In the genomic region with DNA sequence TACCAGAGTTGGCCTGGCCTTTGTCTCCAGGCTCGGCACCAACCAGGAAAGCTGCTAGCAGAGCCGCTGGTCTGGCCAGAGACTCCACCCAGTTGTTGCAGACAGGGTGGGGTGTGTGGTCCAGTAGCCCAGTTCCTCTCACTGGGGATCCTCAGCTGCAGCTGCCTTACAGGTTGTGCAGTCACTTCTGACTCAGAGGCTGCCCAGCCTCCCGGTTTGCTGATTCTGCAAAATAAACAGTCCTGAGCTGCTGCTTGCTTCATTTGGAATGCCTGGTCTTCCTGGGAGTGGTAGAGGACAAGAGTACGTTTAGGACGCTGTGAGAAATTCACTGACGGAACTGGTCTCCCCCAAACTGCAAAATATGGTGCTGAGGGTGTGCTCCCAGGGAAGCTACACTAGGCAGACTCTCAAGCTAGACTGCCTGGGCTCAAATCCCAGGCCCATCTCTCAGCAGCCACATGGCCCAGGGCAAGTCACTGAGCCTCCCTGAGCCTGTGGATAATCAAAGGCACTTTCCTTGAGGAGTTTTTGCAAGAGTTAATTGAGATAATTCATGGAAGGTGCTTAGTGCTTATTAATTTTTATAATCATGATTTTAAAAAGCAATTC, we compare ENCODE assay signal across 11 cellular contexts.
DNase-seq lines count a peak whose midpoint lies in the region; ATAC-seq and TF ChIP-seq lines count a peak whose summit lies in the region.
"Had no signal": no experiment of that assay in that cellular context is flagged by ENCODE, and none has a peak within 500 bp of the region (broad histone marks: within the 10 kb centered on the region; RNA-seq: fewer than 3 reads in every experiment).

No MANE protein-coding gene starts in this region.

- intact Hi-C loops in PC-3 (cut with micrococcal nuclease) (loop anchor here (2.0 kb wide), 1 partner anchor 86 kb away; no protein-coding TSS in a partner anchor), sigmoid colon (cut with DNase I) (no loop called here)

- no peaks in the 10 kb centered on the region for H3K27me3 ChIP-seq in H7 (ENCODE audit: control insufficient read depth, insufficient read depth, low read length)
- H3K27me3 ChIP-seq in PC-3 (ENCODE audit: low read length) = no peaks in the 10 kb centered on the region
- no peaks in the 10 kb centered on the region for H3K27me3 ChIP-seq in sigmoid colon

- H3K9ac ChIP-seq in PC-3 (ENCODE audit: low read length) = no peak overlapping the region

- ATAC-seq in PC-3 (peak; percentile 99), esophagus mucosa (peak; percentile 97), GM19463 (IDR thresholded peaks at IDR 0.05; ENCODE audit: unreplicated experiment) (no peak)
- ATAC-seq: stimulated activated naive CD8-positive, alpha-beta T cell treated with anti-CD3 and anti-CD28 coated beads, Interleukin-15, amount 100 ng/mL, for 72 hours had no signal

- H3K9me3 ChIP-seq in PC-3 (ENCODE audit: low read length) = no peaks in the 10 kb centered on the region
- no peaks in the 10 kb centered on the region for H3K9me3 ChIP-seq in sigmoid colon
- H3K9me3 ChIP-seq: lower lobe of right lung had no signal

- H3F3A ChIP-seq in PC-3 (ENCODE audit: low read length, unreplicated experiment) = no peaks in the 10 kb centered on the region

- no peak for TF ChIP-seq EP300 in sigmoid colon (IDR thresholded peaks at IDR 0.05)

- no peaks in the 10 kb centered on the region for H3K9me2 ChIP-seq in PC-3 (replicated peaks; ENCODE audit: low read length)

- H3K4me3 ChIP-seq in H7 (ENCODE audit: insufficient read depth, low read depth, low read length) (no peak overlapping the region), PC-3 (ENCODE audit: low read length) (peak overlapping the region; percentile 6; the same call in 1 of the 2 replicates), sigmoid colon (no peak overlapping the region)
- H3K4me3 ChIP-seq: lower lobe of right lung, skin epidermis had no signal

- POLR2A ChIA-PET in PC-3 (lab: Charles Lee; ENCODE audit: unreplicated experiment) = interaction anchor here (0.7 kb wide), 1 partner anchor 161 kb away, joined by 3 read pairs; no protein-coding TSS in a partner anchor

- no peak for TF ChIP-seq CTCF in PC-3 (conservative IDR thresholded peaks at IDR 0.05; ENCODE audit: low read depth, low read length)
- no peak for TF ChIP-seq CTCF in sigmoid colon (IDR thresholded peaks at IDR 0.05)

- H3K4me2 ChIP-seq in PC-3 (ENCODE audit: low read length) = peak overlapping the region; percentile 65

- DNase-seq in H7 (peak; percentile 56), PC-3 (peak; percentile 99), sigmoid colon (peak; percentile 69), UCSD-AML1 (lab: John Stamatoyannopoulos, UW; ENCODE audit: unreplicated experiment) (no peak), substantia nigra (lab: John Stamatoyannopoulos, UW) (no peak)
- no peak for DNase-seq in activated naive CD4-positive, alpha-beta T cell (lab: John Stamatoyannopoulos, UW)
- DNase-seq: lower lobe of right lung; stimulated activated naive CD8-positive, alpha-beta T cell treated with anti-CD3 and anti-CD28 coated beads, Interleukin-15, amount 100 ng/mL, for 72 hours had no signal

- no TSS peak for BruUV-seq in PC-3 (replicated peaks; lab: Mats Ljungman, UMichigan)

- TF ChIP-seq POLR2A in sigmoid colon (IDR thresholded peaks at IDR 0.05) = no peak

- WGBS in sigmoid colon, 2 donors = 17 to 33% methylated on average over 6 of the region's 6 CpGs

- CTCF ChIA-PET in PC-3 (lab: Charles Lee) = no interaction called here

- H3K4me1 ChIP-seq in PC-3 (ENCODE audit: insufficient read depth, low read length) = peaks cover 18% of the 10 kb centered on the region
- H3K4me1 ChIP-seq in sigmoid colon = no peaks in the 10 kb centered on the region
- H3K4me1 ChIP-seq: lower lobe of right lung had no signal

- peak overlapping the region; percentile 53 for H3K27ac ChIP-seq in PC-3 (ENCODE audit: low read length)
- H3K27ac ChIP-seq in sigmoid colon = peak overlapping the region in 1 of 4 donors; percentile 4
- no peak overlapping the region for H3K27ac ChIP-seq in substantia nigra (ENCODE audit: low read depth, low read length, poor library complexity, severe bottlenecking)
- H3K27ac ChIP-seq: lower lobe of right lung had no signal

- H4K20me1 ChIP-seq in PC-3 (ENCODE audit: low read length) = no peaks in the 10 kb centered on the region

- H3K79me2 ChIP-seq in PC-3 (ENCODE audit: low read length) = no peaks in the 10 kb centered on the region

- H3K36me3 ChIP-seq in H7 (replicated peaks; ENCODE audit: control insufficient read depth, insufficient read depth, low read length) (no peaks in the 10 kb centered on the region), PC-3 (ENCODE audit: low read depth, low read length) (no peaks in the 10 kb centered on the region), sigmoid colon (no peaks in the 10 kb centered on the region)
- H3K36me3 ChIP-seq: lower lobe of right lung had no signal

- H2AFZ ChIP-seq in PC-3 (ENCODE audit: low read length) = peak overlapping the region; percentile 64

Comparison
In these comparisons a context has a peak if more than half of its experiments do, and no peak if none do; other contexts are left out.
1. DNase-seq: peak in H7 (single experiment), PC-3 (single experiment) and sigmoid colon (single experiment); none in UCSD-AML1 (single experiment), substantia nigra (0 of 49) and activated naive CD4-positive, alpha-beta T cell (0 of 4).